ENCODE assay signal across 13 cellular contexts in genomic region chr4:168886361-168886760, GRCh38.
DNase-seq lines count a peak whose midpoint lies in the region; FAIRE-seq and TF ChIP-seq lines count a peak whose summit lies in the region.
"Had no signal": no experiment of that assay in that cellular context is flagged by ENCODE, and none has a peak within 500 bp of the region (broad histone marks: within the 10 kb centered on the region; RNA-seq: fewer than 3 reads in every experiment).

No MANE protein-coding gene starts in this region.

- CTCF ChIA-PET in OCI-LY7 (lab: Charles Lee; ENCODE audit: unreplicated experiment) (no interaction called here), A673 (lab: Charles Lee) (no interaction called here)

- FAIRE-seq in astrocyte (lab: Jason Lieb, UNC): no peak
- no peak for FAIRE-seq in urothelium cell line (lab: Jason Lieb, UNC)
- FAIRE-seq: frontal cortex had no signal

- no peaks in the 10 kb centered on the region for H3K9me2 ChIP-seq in OCI-LY7 (ENCODE audit: insufficient read depth, low read length)

- peaks cover 65% of the 10 kb centered on the region for H4K20me1 ChIP-seq in astrocyte (ENCODE audit: insufficient read depth, low read length)
- no peaks in the 10 kb centered on the region for H4K20me1 ChIP-seq in OCI-LY7 (ENCODE audit: insufficient read depth, low read length)

- H3K4me2 ChIP-seq in astrocyte (ENCODE audit: low read length) (no peak overlapping the region), OCI-LY7 (ENCODE audit: low read length) (no peak overlapping the region)

- H2AFZ ChIP-seq in astrocyte (ENCODE audit: low read depth, low read length): no peak overlapping the region
- no peak overlapping the region for H2AFZ ChIP-seq in OCI-LY7 (ENCODE audit: low read length)

- H3K9ac ChIP-seq in astrocyte (ENCODE audit: low read length): no peak overlapping the region

- H3K36me3 Mint-ChIP-seq in astrocyte (ENCODE audit: low read depth, unreplicated experiment): peaks cover 45% of the 10 kb centered on the region

- TF ChIP-seq CTCF in astrocyte (IDR thresholded peaks at IDR 0.05; ENCODE audit: insufficient read depth, low read depth, low read length) (no peak), OCI-LY7 (conservative IDR thresholded peaks at IDR 0.05; ENCODE audit: low read length) (no peak), A673 (conservative IDR thresholded peaks at IDR 0.05; ENCODE audit: low read depth, low read length) (no peak)

- H3K27me3 ChIP-seq in astrocyte (ENCODE audit: insufficient read depth, low read length) (no peaks in the 10 kb centered on the region), A673 (replicated peaks; ENCODE audit: insufficient read depth, low read depth, low read length, poor library complexity) (no peaks in the 10 kb centered on the region)
- H3K27me3 ChIP-seq: testis had no signal

- intact Hi-C loops in OCI-LY7 (cut with micrococcal nuclease; ENCODE audit: unreplicated experiment): no loop called here
- intact Hi-C loops in A673 (cut with micrococcal nuclease; ENCODE audit: unreplicated experiment): no loop called here

- DNase-seq in HT1080 (ENCODE audit: low read depth) (peak; percentile 47), astrocyte (ENCODE audit: low read depth) (peak; percentile 72), islet precursor cell (peak; percentile 87), urothelium cell line (ENCODE audit: low spot score) (peak; percentile 12), OCI-LY7 (ENCODE audit: low spot score) (no peak), NCI-H146 treated with DMSO at 0.1 percent for 48 hours (lab: John Stamatoyannopoulos, UW; ENCODE audit: unreplicated experiment) (no peak), A673 (ENCODE audit: low spot score) (no peak)
- DNase-seq: activated effector memory CD4-positive, alpha-beta T cell treated with anti-CD3 and anti-CD28 coated beads, Interleukin-2, amount 50 U/mL, for 16 hours; CD8-positive, alpha-beta T cell; mucosa of descending colon; testis had no signal

- H3K27ac ChIP-seq in astrocyte (ENCODE audit: low read depth, low read length): peak overlapping the region; percentile 63
- H3K27ac ChIP-seq in OCI-LY7 (ENCODE audit: low read depth, low read length, poor library complexity, severe bottlenecking): no peak overlapping the region
- no peak overlapping the region for H3K27ac ChIP-seq in A673 (ENCODE audit: low read depth, low read length, poor library complexity, severe bottlenecking)
- H3K27ac ChIP-seq: prostate gland, testis had no signal

- H3K4me3 ChIP-seq in astrocyte (ENCODE audit: insufficient read depth, low read depth, low read length) (no peak overlapping the region), OCI-LY7 (ENCODE audit: low read depth, low read length, poor library complexity, severe bottlenecking) (no peak overlapping the region), A673 (ENCODE audit: low read depth, low read length, poor library complexity, severe bottlenecking) (no peak overlapping the region)
- H3K4me3 ChIP-seq: mucosa of descending colon, prostate gland, testis had no signal

- H3K4me1 Mint-ChIP-seq in astrocyte (ENCODE audit: low read depth, unreplicated experiment): peaks cover 71% of the 10 kb centered on the region

- H3K79me2 ChIP-seq in astrocyte (ENCODE audit: insufficient read depth, low read length) (peaks cover 88% of the 10 kb centered on the region), OCI-LY7 (ENCODE audit: insufficient read depth, low read depth, low read length) (no peaks in the 10 kb centered on the region)

- H3K27ac Mint-ChIP-seq in astrocyte (ENCODE audit: unreplicated experiment): peak overlapping the region; percentile 90
- H3K27ac Mint-ChIP-seq: CD8-positive, alpha-beta T cell had no signal

- H3K4me1 ChIP-seq in astrocyte (ENCODE audit: insufficient read depth, low read length) (peaks cover 39% of the 10 kb centered on the region), OCI-LY7 (ENCODE audit: insufficient read depth, low read length, poor library complexity, severe bottlenecking) (no peaks in the 10 kb centered on the region), A673 (ENCODE audit: insufficient read depth, low read length, poor library complexity, severe bottlenecking) (no peaks in the 10 kb centered on the region)
- H3K4me1 ChIP-seq: prostate gland had no signal

- POLR2A ChIA-PET in OCI-LY7 (lab: Charles Lee) (interaction anchor here (1.3 to 1.4 kb wide), 2 partner anchors 12 to 25 kb away, joined by 3 to 4 read pairs; no protein-coding TSS in a partner anchor), A673 (lab: Charles Lee; ENCODE audit: low non-redundant PET) (no interaction called here)

- H3K4me3 Mint-ChIP-seq in astrocyte (ENCODE audit: unreplicated experiment): peak overlapping the region; percentile 34
- H3K4me3 Mint-ChIP-seq: CD8-positive, alpha-beta T cell had no signal

- H3K36me3 ChIP-seq in astrocyte (ENCODE audit: insufficient read depth, low read length) (peaks cover 58% of the 10 kb centered on the region), OCI-LY7 (ENCODE audit: insufficient read depth, low read length) (no peaks in the 10 kb centered on the region), A673 (ENCODE audit: insufficient read depth, low read length, poor library complexity, severe bottlenecking) (peaks cover 13% of the 10 kb centered on the region)

- H3K9me3 Mint-ChIP-seq in astrocyte (ENCODE audit: unreplicated experiment): no peaks in the 10 kb centered on the region
- H3K9me3 Mint-ChIP-seq: CD8-positive, alpha-beta T cell had no signal

- no peaks in the 10 kb centered on the region for H3K27me3 Mint-ChIP-seq in astrocyte (ENCODE audit: low read depth, unreplicated experiment)

- BruUV-seq in OCI-LY7 (replicated peaks; lab: Mats Ljungman, UMichigan) (no TSS peak), A673 (replicated peaks; lab: Mats Ljungman, UMichigan) (no TSS peak)

- H3K9me3 ChIP-seq in astrocyte (ENCODE audit: insufficient read depth, low read depth, low read length) (no peaks in the 10 kb centered on the region), OCI-LY7 (ENCODE audit: low read length) (no peaks in the 10 kb centered on the region), A673 (ENCODE audit: low read depth, low read length, poor library complexity, severe bottlenecking) (no peaks in the 10 kb centered on the region)
- H3K9me3 ChIP-seq: mucosa of descending colon, prostate gland, testis had no signal

Comparison
In these comparisons a context has a peak if more than half of its experiments do, and no peak if none do; other contexts are left out.
1. DNase-seq: peak in HT1080 (single experiment), astrocyte (single experiment), islet precursor cell (single experiment) and urothelium cell line (single experiment); none in OCI-LY7 (single experiment), NCI-H146 treated with DMSO at 0.1 percent for 48 hours (single experiment) and A673 (single experiment).